16 cellular contexts compared by ENCODE assay signal in the genomic region with DNA sequence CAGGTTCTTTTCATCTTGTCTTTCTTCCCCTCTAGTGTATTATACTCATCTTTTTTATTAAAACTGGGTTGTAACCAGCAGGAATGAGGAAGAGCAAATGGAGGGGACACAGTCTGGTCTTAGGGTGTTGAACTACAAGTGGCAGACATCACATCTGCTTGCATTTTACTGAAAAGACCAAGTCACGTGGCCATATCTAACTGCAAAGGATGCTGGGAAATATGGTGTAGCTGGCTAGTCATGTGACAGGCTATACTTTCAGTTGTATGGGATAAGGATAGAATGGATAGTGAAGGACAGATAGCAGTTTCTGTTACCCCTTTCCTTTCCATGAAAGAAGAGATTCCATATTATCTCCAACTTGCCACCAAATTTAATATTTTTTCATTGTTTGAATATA.
"Had no signal": no experiment of that assay in that cellular context is flagged by ENCODE, and none has a peak within 500 bp of the region (broad histone marks: within the 10 kb centered on the region; RNA-seq: fewer than 3 reads in every experiment).

No MANE protein-coding gene starts in this region.

- H3K27me3 Mint-ChIP-seq: effector memory CD8-positive, alpha-beta T cell had no signal

- H3K9me3 Mint-ChIP-seq: activated naive CD4-positive, alpha-beta T cell treated with anti-CD3 and anti-CD28 coated beads for 36 hours; effector memory CD8-positive, alpha-beta T cell; natural killer cell; stimulated activated memory B cell treated with anti-CD40 and anti-IgM and Interleukin-4, amounts not matched to agents 10 μg/mL and 1 μg/mL and 100 μg/mL, for 72 hours had no signal

- H3K36me3 Mint-ChIP-seq: natural killer cell; stimulated activated memory B cell treated with anti-CD40 and anti-IgM and Interleukin-4, amounts not matched to agents 10 μg/mL and 1 μg/mL and 100 μg/mL, for 72 hours had no signal

- H3K4me3 Mint-ChIP-seq: activated naive CD4-positive, alpha-beta T cell treated with anti-CD3 and anti-CD28 coated beads for 36 hours; effector memory CD8-positive, alpha-beta T cell; natural killer cell; stimulated activated memory B cell treated with anti-CD40 and anti-IgM and Interleukin-4, amounts not matched to agents 10 μg/mL and 1 μg/mL and 100 μg/mL, for 72 hours had no signal

- H3K27ac Mint-ChIP-seq: activated naive CD4-positive, alpha-beta T cell treated with anti-CD3 and anti-CD28 coated beads for 36 hours; effector memory CD8-positive, alpha-beta T cell; natural killer cell; stimulated activated memory B cell treated with anti-CD40 and anti-IgM and Interleukin-4, amounts not matched to agents 10 μg/mL and 1 μg/mL and 100 μg/mL, for 72 hours had no signal

- H3K4me1 Mint-ChIP-seq: natural killer cell; stimulated activated memory B cell treated with anti-CD40 and anti-IgM and Interleukin-4, amounts not matched to agents 10 μg/mL and 1 μg/mL and 100 μg/mL, for 72 hours had no signal

- ATAC-seq: activated CD4-positive, CD25-positive, alpha-beta regulatory T cell treated with anti-CD3 and anti-CD28 coated beads, Interleukin-2, amount 50 U/mL, for 24 hours; effector memory CD8-positive, alpha-beta T cell; left ventricle myocardium superior; natural killer cell; stimulated activated memory B cell treated with anti-CD40 and anti-IgM and Interleukin-4, amounts not matched to agents 10 μg/mL and 1 μg/mL and 100 μg/mL, for 72 hours had no signal

- DNase-seq: activated CD4-positive, alpha-beta T cell treated with anti-CD3 and anti-CD28 coated beads, Interleukin-2, amount 50 U/mL, for 1 hour; activated naive CD4-positive, alpha-beta T cell treated with anti-CD3 and anti-CD28 coated beads for 36 hours; activated T-cell treated with anti-CD3 and anti-CD28 coated beads for 4 hours; dermis blood vessel endothelial cell; effector memory CD8-positive, alpha-beta T cell; head of caudate nucleus; kidney glomerular epithelial cell; left ventricle myocardium superior; mesenchymal stem cell; natural killer cell had no signal

- FAIRE-seq: astrocyte, bronchial epithelial cell, frontal cortex, TTC549 had no signal
